11 cellular contexts compared by ENCODE assay signal in genomic region chr17:83174859-83175550, GRCh38.
DNase-seq lines count a peak whose midpoint lies in the region; ATAC-seq and TF ChIP-seq lines count a peak whose summit lies in the region.
"Had no signal": no experiment of that assay in that cellular context is flagged by ENCODE, and none has a peak within 500 bp of the region (broad histone marks: within the 10 kb centered on the region; RNA-seq: fewer than 3 reads in every experiment).

No MANE protein-coding gene starts in this region.

- H3K4me3 ChIP-seq in HEK293 (ENCODE audit: low read depth, low read length): no peak overlapping the region

- POLR2A ChIA-PET in HEK293 (lab: Yijun Ruan, JAX): no interaction called here

- H3K27ac ChIP-seq in HEK293 (ENCODE audit: extremely low read depth, low read depth, low read length): no peak overlapping the region

- peaks cover 6% of the 10 kb centered on the region for H3K27me3 Mint-ChIP-seq in brain

- ATAC-seq in GM21390 (IDR thresholded peaks at IDR 0.05; ENCODE audit: unreplicated experiment) (no peak), GM19467 (IDR thresholded peaks at IDR 0.05; ENCODE audit: unreplicated experiment) (no peak)
- ATAC-seq: T-cell had no signal

- H3K9me3 Mint-ChIP-seq in brain: peaks cover 0 to 3% (median 0%) of the 10 kb centered on the region in 5 experiments
- H3K9me3 Mint-ChIP-seq: T-cell had no signal

- H3K4me1 ChIP-seq in HEK293 (ENCODE audit: control insufficient read depth, insufficient read depth, low read length): peaks cover 5% of the 10 kb centered on the region

- TF ChIP-seq CTCF in HEK293 (tag by site-specific recombination; IDR thresholded peaks at IDR 0.05) (no peak), brain (conservative IDR thresholded peaks at IDR 0.05) (no peak)

- H3K36me3 ChIP-seq in HEK293 (ENCODE audit: control insufficient read depth in 2 of 2, insufficient read depth in 1 of 2, low read length in 2 of 2): no peaks in the 10 kb centered on the region

- DNase-seq in activated T-cell treated with anti-CD3 and anti-CD28 coated beads, Interleukin-2, amount 50 U/mL, for 48 hours: peak; percentile 10 to 11
- DNase-seq in activated T-cell treated with anti-CD3 and anti-CD28 coated beads, Interleukin-2, amount 50 U/mL, for 1 hour: no peak
- DNase-seq in stimulated activated CD8-positive, alpha-beta memory T cell treated with anti-CD3 and anti-CD28 coated beads, Interleukin-4, amount 100 ng/mL, for 48 hours: peak; percentile 14
- DNase-seq in NCI-H82 treated with DMSO at 0.1 percent for 48 hours (lab: John Stamatoyannopoulos, UW; ENCODE audit: unreplicated experiment): no peak
- DNase-seq: amygdala, GF-D8 had no signal

- peaks cover 42% of the 10 kb centered on the region for H3K4me1 Mint-ChIP-seq in brain

- H3K36me3 Mint-ChIP-seq in brain: no peaks in the 10 kb centered on the region
- H3K36me3 Mint-ChIP-seq: T-cell had no signal

- H3K27ac Mint-ChIP-seq in brain: peak overlapping the region in 4 of 5 experiments; percentile 45 to 83 (median 57)
- H3K27ac Mint-ChIP-seq: T-cell had no signal

- CTCF ChIA-PET in HEK293 (lab: Yijun Ruan, JAX): interaction anchor here (0.6 to 1.1 kb wide), 2 partner anchors 42 to 393 kb away, joined by 3 to 4 read pairs; no protein-coding TSS in a partner anchor

- H3K9me3 ChIP-seq in HEK293 (ENCODE audit: control insufficient read depth, insufficient read depth, low read depth, low read length): no peaks in the 10 kb centered on the region

- no peak overlapping the region for H3K4me3 Mint-ChIP-seq in brain
- H3K4me3 Mint-ChIP-seq: T-cell had no signal

TF ChIP-seq in HEK293, 187 proteins besides CTCF, POLR2A, EP300 and RAD21:
- no peak for TF ChIP-seq ZNF114 (tag by site-specific recombination; IDR thresholded peaks at IDR 0.05)
- TF ChIP-seq ZNF157 (tag by site-specific recombination; IDR thresholded peaks at IDR 0.05): no peak
- 0 out of 2 replicates have a peak, but pooled peaks have one; percentile 26 for TF ChIP-seq ZNF600 (tag by site-specific recombination; IDR thresholded peaks at IDR 0.05)

Comparison
In these comparisons a context has a peak if more than half of its experiments do, and no peak if none do; other contexts are left out.
1. DNase-seq: peak in activated T-cell treated with anti-CD3 and anti-CD28 coated beads, Interleukin-2, amount 50 U/mL, for 48 hours (2 of 2) and stimulated activated CD8-positive, alpha-beta memory T cell treated with anti-CD3 and anti-CD28 coated beads, Interleukin-4, amount 100 ng/mL, for 48 hours (single experiment); none in activated T-cell treated with anti-CD3 and anti-CD28 coated beads, Interleukin-2, amount 50 U/mL, for 1 hour (single experiment) and NCI-H82 treated with DMSO at 0.1 percent for 48 hours (single experiment).